ENCODE assay signal across 18 cellular contexts in genomic region chr3:112339609-112340008, GRCh38. TPM values are rescaled to one million over a fixed set of nuclear protein-coding genes. Genes with fewer than 3 reads are reported as not detected.
DNase-seq lines count a peak whose midpoint lies in the region; ATAC-seq, FAIRE-seq and TF ChIP-seq lines count a peak whose summit lies in the region.
"Had no signal": no experiment of that assay in that cellular context is flagged by ENCODE, and none has a peak within 500 bp of the region (broad histone marks: within the 10 kb centered on the region; RNA-seq: fewer than 3 reads in every experiment).

No MANE protein-coding gene starts in this region.

- no CpG with 5 or more reads among the region's 2 CpGs for WGBS in mesendoderm (ENCODE audit: extremely low coverage, insufficient coverage, low lambda C conversion rate)

- no peak overlapping the region for H2AK5ac ChIP-seq in mesendoderm (ENCODE audit: low read length)

- no peak overlapping the region for H4K8ac ChIP-seq in mesendoderm (ENCODE audit: low read depth, low read length)

- H3K27ac ChIP-seq in mesendoderm (ENCODE audit: low read depth, low read length) (no peak overlapping the region), kidney (ENCODE audit: low read depth in 2 of 2, low read length in 2 of 2) (no peak overlapping the region)
- H3K27ac ChIP-seq: 22Rv1, BLaER1 had no signal

- peaks cover 60% of the 10 kb centered on the region for H3K4me1 Mint-ChIP-seq in activated CD4-positive, alpha-beta T cell treated with anti-CD3 and anti-CD28 coated beads, Interleukin-2, amount 10 ng/mL, durations not matched to agents 24 days and 14 days
- peaks cover 69% of the 10 kb centered on the region for H3K4me1 Mint-ChIP-seq in activated naive CD8-positive, alpha-beta T cell (ENCODE audit: low read depth)

- no peaks in the 10 kb centered on the region for H3K27me3 ChIP-seq in mesendoderm (ENCODE audit: insufficient read depth, low read length, poor library complexity)

- H3K4me3 Mint-ChIP-seq in activated CD4-positive, alpha-beta T cell treated with anti-CD3 and anti-CD28 coated beads, Interleukin-2, amount 10 ng/mL, durations not matched to agents 24 days and 14 days, result peak overlapping the region; percentile 27
- peak overlapping the region; percentile 94 for H3K4me3 Mint-ChIP-seq in activated naive CD8-positive, alpha-beta T cell

- no peak overlapping the region for H2BK5ac ChIP-seq in mesendoderm (ENCODE audit: low read length)

- FAIRE-seq in GM12891 (lab: Jason Lieb, UNC) (peak; percentile 40), kidney (lab: Jason Lieb, UNC) (no peak)

- H3K9me3 ChIP-seq in kidney (ENCODE audit: control insufficient read depth in 1 of 2, low read length in 2 of 2), result no peaks in the 10 kb centered on the region
- H3K9me3 ChIP-seq: HAP-1 had no signal

- TF ChIP-seq CTCF in kidney (IDR thresholded peaks at IDR 0.05; ENCODE audit: borderline replicate concordance, extremely low read depth, insufficient read depth), result no peak

- no peak for TF ChIP-seq POLR2A in GM12891 (IDR thresholded peaks at IDR 0.05; ENCODE audit: low read depth, low read length)

- H2BK120ac ChIP-seq in mesendoderm (ENCODE audit: low read depth, low read length), result no peak overlapping the region

- H3K36me3 Mint-ChIP-seq in activated CD4-positive, alpha-beta T cell treated with anti-CD3 and anti-CD28 coated beads, Interleukin-2, amount 10 ng/mL, durations not matched to agents 24 days and 14 days (ENCODE audit: low read depth), result peaks cover 77% of the 10 kb centered on the region
- H3K36me3 Mint-ChIP-seq in activated naive CD8-positive, alpha-beta T cell, result peaks cover 41% of the 10 kb centered on the region

- peaks cover 55% of the 10 kb centered on the region for H3K79me2 ChIP-seq in mesendoderm (ENCODE audit: control insufficient read depth, insufficient read depth, low read length)

- H3K4ac ChIP-seq in mesendoderm (ENCODE audit: low read depth, low read length), result no peak overlapping the region

- H3K56ac ChIP-seq in mesendoderm (ENCODE audit: low read length), result no peak overlapping the region

- intact Hi-C loops in activated CD4-positive, alpha-beta T cell treated with anti-CD3 and anti-CD28 coated beads, Interleukin-2, amount 10 ng/mL, durations not matched to agents 24 days and 14 days (cut with micrococcal nuclease), result loop anchor here (5.0 kb wide), 1 partner anchor 53 kb away; no protein-coding TSS in a partner anchor
- intact Hi-C loops in kidney (cut with DNase I), result no loop called here

- H3K4me1 ChIP-seq in mesendoderm (ENCODE audit: control insufficient read depth, low read depth, low read length) (peaks cover 11% of the 10 kb centered on the region), kidney (ENCODE audit: control insufficient read depth in 1 of 2, insufficient read depth in 1 of 2, low read depth in 1 of 2, low read length in 2 of 2) (no peaks in the 10 kb centered on the region)
- H3K4me1 ChIP-seq: BLaER1, HAP-1 had no signal

- H3K4me2 ChIP-seq in mesendoderm (ENCODE audit: low read length), result no peak overlapping the region
- H3K4me2 ChIP-seq: BLaER1 had no signal

- H3K79me1 ChIP-seq in mesendoderm (ENCODE audit: low read length), result peaks cover 14% of the 10 kb centered on the region

- no peak overlapping the region for H3K27ac Mint-ChIP-seq in activated CD4-positive, alpha-beta T cell treated with anti-CD3 and anti-CD28 coated beads, Interleukin-2, amount 10 ng/mL, durations not matched to agents 24 days and 14 days
- H3K27ac Mint-ChIP-seq in activated naive CD8-positive, alpha-beta T cell, result peak overlapping the region; percentile 80

- H3K9me3 Mint-ChIP-seq in activated CD4-positive, alpha-beta T cell treated with anti-CD3 and anti-CD28 coated beads, Interleukin-2, amount 10 ng/mL, durations not matched to agents 24 days and 14 days, result no peaks in the 10 kb centered on the region
- H3K9me3 Mint-ChIP-seq in activated naive CD8-positive, alpha-beta T cell (ENCODE audit: low read depth), result peaks cover 8% of the 10 kb centered on the region

- peak overlapping the region; percentile 69 for H3K18ac ChIP-seq in mesendoderm (ENCODE audit: low read length)

- H2BK15ac ChIP-seq in mesendoderm (replicated peaks; ENCODE audit: low read depth), result no peak overlapping the region

- peak overlapping the region; percentile 26 for H3K23ac ChIP-seq in mesendoderm (ENCODE audit: low read length)

- no peaks in the 10 kb centered on the region for H3K27me3 Mint-ChIP-seq in activated CD4-positive, alpha-beta T cell treated with anti-CD3 and anti-CD28 coated beads, Interleukin-2, amount 10 ng/mL, durations not matched to agents 24 days and 14 days
- H3K27me3 Mint-ChIP-seq in activated naive CD8-positive, alpha-beta T cell, result no peaks in the 10 kb centered on the region

- ATAC-seq in GM19328 (IDR thresholded peaks at IDR 0.05; ENCODE audit: unreplicated experiment), result no peak
- ATAC-seq: Panc1 had no signal

- H3K4me3 ChIP-seq in mesendoderm (ENCODE audit: low read length), result no peak overlapping the region
- H3K4me3 ChIP-seq in kidney (ENCODE audit: low read length in 2 of 2), result no peak overlapping the region
- H3K4me3 ChIP-seq: BLaER1, HAP-1 had no signal

- no peak overlapping the region for H4K5ac ChIP-seq in mesendoderm (ENCODE audit: low read length)

- H3K36me3 ChIP-seq in mesendoderm (ENCODE audit: control insufficient read depth, insufficient read depth, low read length), result no peaks in the 10 kb centered on the region
- H3K36me3 ChIP-seq in kidney (ENCODE audit: control insufficient read depth in 1 of 2, insufficient read depth in 2 of 2, low read length in 2 of 2), result no peaks in the 10 kb centered on the region
- H3K36me3 ChIP-seq: BLaER1, HAP-1 had no signal

- DNase-seq in activated CD4-positive, alpha-beta T cell treated with anti-CD3 and anti-CD28 coated beads, Interleukin-2, amount 10 ng/mL, durations not matched to agents 24 days and 14 days, result peak; percentile 41
- DNase-seq in activated CD4-positive, alpha-beta T cell treated with anti-CD3 and anti-CD28 coated beads for 4 hours, result no peak
- DNase-seq in GM12891 (ENCODE audit: insufficient read length, low spot score) (no peak), mesendoderm (no peak), KG1 (lab: John Stamatoyannopoulos, UW) (no peak), kidney (no peak)
- DNase-seq: DMS 273 treated with DMSO at 0.1 percent for 48 hours, Karpas-422, NCI-H187 treated with DMSO at 0.1 percent for 48 hours, NCI-H2171, NCI-H446 treated with DMSO at 0.1 percent for 48 hours, NCI-H748 treated with DMSO at 0.1 percent for 48 hours had no signal

- H3K9ac ChIP-seq in mesendoderm (ENCODE audit: low read length) (no peak overlapping the region), kidney (ENCODE audit: low read length in 2 of 2) (no peak overlapping the region)
- H3K9ac ChIP-seq: BLaER1 had no signal

TF ChIP-seq in GM12891, 5 proteins besides CTCF, POLR2A, EP300 and RAD21:
- no peak for TF ChIP-seq TAF1 (IDR thresholded peaks at IDR 0.05; ENCODE audit: low read depth, low read length)
- TF ChIP-seq POLR2AphosphoS5 (IDR thresholded peaks at IDR 0.05; ENCODE audit: low read depth, low read length), result no peak
- TF ChIP-seq POU2F2 (IDR thresholded peaks at IDR 0.05; ENCODE audit: low read depth, low read length), result no peak
- TF ChIP-seq SPI1 (IDR thresholded peaks at IDR 0.05; ENCODE audit: low read depth, low read length), result no peak
- TF ChIP-seq PAX5 (IDR thresholded peaks at IDR 0.05; ENCODE audit: insufficient read depth, low read length, severe bottlenecking), result no peak

RNA-seq across cellular contexts. Expression of gene CD200, which starts 6.7 kb away (rescaled TPM):
- total RNA-seq in activated CD4-positive, alpha-beta T cell treated with anti-CD3 and anti-CD28 coated beads, Interleukin-2, amount 10 ng/mL, durations not matched to agents 24 days and 14 days, result 144 and 151 TPM in 2 replicates
- 21.5 TPM for polyA plus RNA-seq in GM12891 (2012; ENCODE audit: low read depth, missing spikeins)
- polyA plus RNA-seq in mesendoderm (2013, experiment 1 of 2), result 63.2 TPM
- 64.3 TPM for polyA plus RNA-seq in mesendoderm (2013, experiment 2 of 2)
- total RNA-seq in kidney, result 16.8 TPM
- 8.5 TPM for polyA plus RNA-seq in kidney (ENCODE audit: insufficient read depth, low read depth, low replicate concordance)

RNA-seq across cellular contexts. Expression of gene SLC9C1, which starts 45.6 kb away (rescaled TPM):
- not detected in 2 replicates for total RNA-seq in activated CD4-positive, alpha-beta T cell treated with anti-CD3 and anti-CD28 coated beads, Interleukin-2, amount 10 ng/mL, durations not matched to agents 24 days and 14 days
- polyA plus RNA-seq in GM12891 (2012; ENCODE audit: low read depth, missing spikeins), result 0.03 TPM
- polyA plus RNA-seq in mesendoderm (2013, experiment 1 of 2), result 0.03 TPM
- 0.04 TPM for polyA plus RNA-seq in mesendoderm (2013, experiment 2 of 2)
- total RNA-seq in kidney, result 1.2 TPM
- polyA plus RNA-seq in kidney (ENCODE audit: insufficient read depth, low read depth, low replicate concordance), result 0.09 TPM
